Comparison of ENCODE assay signal across 8 cellular contexts in genomic region chr7:27161214-27161720, GRCh38. TPM values are rescaled to one million over a fixed set of nuclear protein-coding genes. Genes with fewer than 3 reads are reported as not detected.
A peak's percentile ranks its signal among the peaks of the same experiment; 100 is the strongest.
DNase-seq lines count a peak whose midpoint lies in the region; ATAC-seq and TF ChIP-seq lines count a peak whose summit lies in the region.

No MANE protein-coding gene starts in this region.

- no peaks in the 10 kb centered on the region for H3K36me3 ChIP-seq in BLaER1 treated with 17β-estradiol and CSF1 and Interleukin-3, amounts not matched to agents 10 nM and 100 nM
- H3K36me3 ChIP-seq in KMS-11 (ENCODE audit: insufficient read depth), result no peaks in the 10 kb centered on the region
- H3K36me3 ChIP-seq in mucosa of descending colon (ENCODE audit: low read depth), result no peaks in the 10 kb centered on the region

- H3K27ac Mint-ChIP-seq in brain, result peak overlapping the region in 3 of 5 experiments; percentile 70 to 91 (median 72)

- H3K27me3 Mint-ChIP-seq in brain, result peaks cover 98% of the 10 kb centered on the region

- H3K9me3 Mint-ChIP-seq in brain, result peaks cover 0 to 33% (median 8%) of the 10 kb centered on the region in 5 experiments

- peak overlapping the region; percentile 100 for H2AFZ ChIP-seq in KMS-11 (ENCODE audit: low read depth)

- H3K4me3 ChIP-seq in BLaER1 treated with 17β-estradiol and CSF1 and Interleukin-3, amounts not matched to agents 10 nM and 100 nM, result peak overlapping the region; percentile 56 to 74 (median 62); a peak in 19 of 20 replicates
- H3K4me3 ChIP-seq in KMS-11 (IDR thresholded peaks at IDR 0.05; ENCODE audit: insufficient read depth, low read depth, low read length), result no peak overlapping the region
- peak overlapping the region; percentile 15 for H3K4me3 ChIP-seq in mucosa of descending colon

- H3K27me3 ChIP-seq in BLaER1 treated with 17β-estradiol and CSF1 and Interleukin-3, amounts not matched to agents 10 nM and 100 nM, result peaks cover 94 to 100% (median 100%) of the 10 kb centered on the region in 11 experiments
- H3K27me3 ChIP-seq in KMS-11 (ENCODE audit: insufficient read depth, low read depth), result no peaks in the 10 kb centered on the region

- peak overlapping the region; percentile 74 to 89 (median 80) for H3K4me3 Mint-ChIP-seq in brain

- no peaks in the 10 kb centered on the region for H3K79me2 ChIP-seq in KMS-11 (ENCODE audit: insufficient read depth, low read depth)

- H3K4me1 Mint-ChIP-seq in brain, result peaks cover 11% of the 10 kb centered on the region

- ATAC-seq in mucosa of descending colon (peak; percentile 28), HG02884 (IDR thresholded peaks at IDR 0.05; ENCODE audit: unreplicated experiment) (no peak)

- peak overlapping the region; percentile 88 to 100 (median 97) for H3K4me2 ChIP-seq in BLaER1 treated with 17β-estradiol and CSF1 and Interleukin-3, amounts not matched to agents 10 nM and 100 nM
- peak overlapping the region; percentile 75 for H3K4me2 ChIP-seq in KMS-11

- intact Hi-C loops in mucosa of descending colon (cut with DNase I, micrococcal nuclease), result loop anchor here (5.0 to 10.0 kb wide), 2 partner anchors 794 to 1296 kb away; no protein-coding TSS in a partner anchor

- no peak overlapping the region for H3K27ac ChIP-seq in BLaER1 treated with 17β-estradiol and CSF1 and Interleukin-3, amounts not matched to agents 10 nM and 100 nM
- no peak overlapping the region for H3K27ac ChIP-seq in KMS-11

- peaks cover 14% of the 10 kb centered on the region for H3K36me3 Mint-ChIP-seq in brain

- DNase-seq in mucosa of descending colon (peak; percentile 74 to 79 (median 75)), HT-29 (ENCODE audit: low spot score) (no peak), cortex of kidney (lab: John Stamatoyannopoulos, UW) (no peak), kidney tubule cell (ENCODE audit: low spot score) (no peak)

- peaks cover 0 to 85% (median 74%) of the 10 kb centered on the region in 11 experiments; a peak in 18 of 22 replicates for H4K20me1 ChIP-seq in BLaER1 treated with 17β-estradiol and CSF1 and Interleukin-3, amounts not matched to agents 10 nM and 100 nM
- no peaks in the 10 kb centered on the region for H4K20me1 ChIP-seq in KMS-11 (ENCODE audit: insufficient read depth)

- TF ChIP-seq CTCF in KMS-11 (conservative IDR thresholded peaks at IDR 0.05; ENCODE audit: low read depth, low read length) (peak; percentile 72), brain (conservative IDR thresholded peaks at IDR 0.05) (peak in 1 of 2 experiments; percentile 10), mucosa of descending colon (IDR thresholded peaks at IDR 0.05) (no peak)

- peaks cover 14 to 42% (median 32%) of the 10 kb centered on the region in 11 experiments for H3K9me3 ChIP-seq in BLaER1 treated with 17β-estradiol and CSF1 and Interleukin-3, amounts not matched to agents 10 nM and 100 nM (replicated peaks in 1 of 11)
- H3K9me3 ChIP-seq in mucosa of descending colon, result no peaks in the 10 kb centered on the region

- H3K9ac ChIP-seq in BLaER1 treated with 17β-estradiol and CSF1 and Interleukin-3, amounts not matched to agents 10 nM and 100 nM, result peak overlapping the region in 3 of 11 experiments; percentile 41 to 53 (median 45); a peak in 3 of 22 replicates
- H3K9ac ChIP-seq in KMS-11, result peak overlapping the region; percentile 80; the same call in 1 of the 2 replicates

- peaks cover 8 to 15% (median 13%) of the 10 kb centered on the region in 10 experiments; a peak in 18 of 20 replicates for H3K4me1 ChIP-seq in BLaER1 treated with 17β-estradiol and CSF1 and Interleukin-3, amounts not matched to agents 10 nM and 100 nM
- H3K4me1 ChIP-seq in KMS-11 (ENCODE audit: low read depth, poor library complexity, severe bottlenecking) (no peaks in the 10 kb centered on the region), mucosa of descending colon (ENCODE audit: low read depth) (peaks cover 15% of the 10 kb centered on the region)

RNA-seq across cellular contexts. Expression of gene HOXA9, which starts 4.1 kb away (rescaled TPM):
- 1.1 TPM for polyA plus RNA-seq in brain (ENCODE audit: insufficient read depth, low read depth, low replicate concordance)
- total RNA-seq in mucosa of descending colon, result 10 to 100 TPM; 22.0 to 27.9 (median 25.0) TPM
- 96.1 and 99.2 TPM in 2 replicates for total RNA-seq in HT-29 (2014; rRNA removed; shearing (Covaris generic))

RNA-seq across cellular contexts. Expression of gene HOXA7, which starts 4.8 kb away (rescaled TPM):
- 1.3 TPM for polyA plus RNA-seq in brain (ENCODE audit: insufficient read depth, low read depth, low replicate concordance)
- 10 to 100 TPM; 17.1 to 29.8 (median 27.9) TPM for total RNA-seq in mucosa of descending colon
- total RNA-seq in HT-29 (2014; rRNA removed; shearing (Covaris generic)), result 5.6 and 10.7 TPM in 2 replicates

RNA-seq across cellular contexts. Expression of gene HOXA3, which starts 8.9 kb away (rescaled TPM):
- polyA plus RNA-seq in brain (ENCODE audit: insufficient read depth, low read depth, low replicate concordance), result 2.0 TPM
- 10 to 100 TPM; 19.9 to 38.1 (median 20.5) TPM for total RNA-seq in mucosa of descending colon
- total RNA-seq in HT-29 (2014; rRNA removed; shearing (Covaris generic)), result 27.8 and 29.0 TPM in 2 replicates

RNA-seq across cellular contexts. Expression of gene HOXA10, which starts 12.9 kb away (rescaled TPM):
- 62.0 TPM for polyA plus RNA-seq in brain (ENCODE audit: insufficient read depth, low read depth, low replicate concordance)
- 10 to 100 TPM; 25.0 to 56.9 (median 25.8) TPM for total RNA-seq in mucosa of descending colon
- total RNA-seq in HT-29 (2014; rRNA removed; shearing (Covaris generic)), result 78.9 and 86.4 TPM in 2 replicates

RNA-seq across cellular contexts. Expression of gene HOXA6, which starts 13.7 kb away (rescaled TPM):
- 14.9 TPM for polyA plus RNA-seq in brain (ENCODE audit: insufficient read depth, low read depth, low replicate concordance)
- total RNA-seq in mucosa of descending colon, result 10 to 100 TPM; 20.2 to 39.5 (median 20.5) TPM
- total RNA-seq in HT-29 (2014; rRNA removed; shearing (Covaris generic)), result 25.5 and 28.1 TPM in 2 replicates

Comparison
In these comparisons a context has a peak if more than half of its experiments do, and no peak if none do; other contexts are left out.
1. DNase-seq: peak in mucosa of descending colon (3 of 3); none in HT-29 (single experiment), cortex of kidney (single experiment) and kidney tubule cell (single experiment).